12 cellular contexts compared by ENCODE assay signal in genomic region chr13:34416833-34417425, GRCh38.
A peak's percentile ranks its signal among the peaks of the same experiment; 100 is the strongest.
DNase-seq lines count a peak whose midpoint lies in the region; ATAC-seq lines count a peak whose summit lies in the region.
"Had no signal": no experiment of that assay in that cellular context is flagged by ENCODE, and none has a peak within 500 bp of the region (broad histone marks: within the 10 kb centered on the region; RNA-seq: fewer than 3 reads in every experiment).

No MANE protein-coding gene starts in this region.

- H3K27me3 Mint-ChIP-seq in activated T-cell treated with anti-CD3 and anti-CD28 coated beads, Interleukin-2, amount 50 U/mL, for 72 hours (ENCODE audit: low read depth): no peaks in the 10 kb centered on the region
- H3K27me3 Mint-ChIP-seq: activated CD4-positive, alpha-beta memory T cell treated with anti-CD3 and anti-CD28 coated beads for 36 hours; activated naive CD8-positive, alpha-beta T cell had no signal

- ATAC-seq in Right ventricle myocardium inferior (peak; percentile 83), sciatic nerve (peak; percentile 42), HG03097 (IDR thresholded peaks at IDR 0.05; ENCODE audit: low FRiP score, unreplicated experiment) (no peak), GM19023 (IDR thresholded peaks at IDR 0.05; ENCODE audit: unreplicated experiment) (no peak)
- ATAC-seq in activated T-cell treated with anti-CD3 and anti-CD28 coated beads, Interleukin-2, amount 50 U/mL, for 72 hours (replicated peaks in 1 of 2): no peak
- ATAC-seq: HepG2 had no signal

- DNase-seq in GM03348 (ENCODE audit: low spot score) (peak; percentile 65), SJCRH30 (peak; percentile 9 to 23), Right ventricle myocardium inferior (ENCODE audit: missing footprints) (peak; percentile 70), sciatic nerve (ENCODE audit: low spot score) (no peak)
- no peak for DNase-seq in activated CD4-positive, alpha-beta T cell treated with anti-CD3 and anti-CD28 coated beads for 4 hours
- DNase-seq in activated T-cell treated with anti-CD3 and anti-CD28 coated beads, Interleukin-2, amount 50 U/mL, for 72 hours: no peak
- DNase-seq: activated CD4-positive, alpha-beta memory T cell treated with anti-CD3 and anti-CD28 coated beads for 36 hours; SW 1271 had no signal

- H3K36me3 Mint-ChIP-seq in activated T-cell treated with anti-CD3 and anti-CD28 coated beads, Interleukin-2, amount 50 U/mL, for 72 hours (ENCODE audit: insufficient read depth in 2 of 2): no peaks in the 10 kb centered on the region
- H3K36me3 Mint-ChIP-seq: activated CD4-positive, alpha-beta memory T cell treated with anti-CD3 and anti-CD28 coated beads for 36 hours; activated naive CD8-positive, alpha-beta T cell had no signal

- H3K27ac ChIP-seq in SJCRH30: no peak overlapping the region

- H3K27me3 ChIP-seq in SJCRH30: no peaks in the 10 kb centered on the region

- H3K9me3 ChIP-seq in SJCRH30 (replicated peaks): no peaks in the 10 kb centered on the region

- H3K4me1 Mint-ChIP-seq in activated T-cell treated with anti-CD3 and anti-CD28 coated beads, Interleukin-2, amount 50 U/mL, for 72 hours (ENCODE audit: low read depth): no peaks in the 10 kb centered on the region

- no peaks in the 10 kb centered on the region for H3K4me1 ChIP-seq in SJCRH30

- no peaks in the 10 kb centered on the region for H3K36me3 ChIP-seq in SJCRH30

- H3K4me3 ChIP-seq in SJCRH30: no peak overlapping the region

- no peak overlapping the region for H3K4me3 Mint-ChIP-seq in activated T-cell treated with anti-CD3 and anti-CD28 coated beads, Interleukin-2, amount 50 U/mL, for 72 hours
- H3K4me3 Mint-ChIP-seq: activated CD4-positive, alpha-beta memory T cell treated with anti-CD3 and anti-CD28 coated beads for 36 hours; activated naive CD8-positive, alpha-beta T cell had no signal

- intact Hi-C loops in Right ventricle myocardium inferior (cut with DNase I) (no loop called here), sciatic nerve (cut with DNase I) (no loop called here)

- H3K9me3 Mint-ChIP-seq in activated T-cell treated with anti-CD3 and anti-CD28 coated beads, Interleukin-2, amount 50 U/mL, for 72 hours: peaks cover 0 to 2% of the 10 kb centered on the region in 2 donors
- H3K9me3 Mint-ChIP-seq: activated CD4-positive, alpha-beta memory T cell treated with anti-CD3 and anti-CD28 coated beads for 36 hours had no signal

- no peak overlapping the region for H3K27ac Mint-ChIP-seq in activated T-cell treated with anti-CD3 and anti-CD28 coated beads, Interleukin-2, amount 50 U/mL, for 72 hours
- H3K27ac Mint-ChIP-seq: activated CD4-positive, alpha-beta memory T cell treated with anti-CD3 and anti-CD28 coated beads for 36 hours; activated naive CD8-positive, alpha-beta T cell had no signal

Comparison
In these comparisons a context has a peak if more than half of its experiments do, and no peak if none do; other contexts are left out.
1. DNase-seq: peak in GM03348 (single experiment), SJCRH30 (2 of 2) and Right ventricle myocardium inferior (single experiment); none in sciatic nerve (single experiment), activated CD4-positive, alpha-beta T cell treated with anti-CD3 and anti-CD28 coated beads for 4 hours (0 of 2) and activated T-cell treated with anti-CD3 and anti-CD28 coated beads, Interleukin-2, amount 50 U/mL, for 72 hours (0 of 2).
2. ATAC-seq: peak in Right ventricle myocardium inferior (single experiment) and sciatic nerve (single experiment); none in HG03097 (single experiment), activated T-cell treated with anti-CD3 and anti-CD28 coated beads, Interleukin-2, amount 50 U/mL, for 72 hours (0 of 2) and GM19023 (single experiment).